ENCODE assay signal across 12 cellular contexts in genomic region chr11:123438191-123438627, GRCh38. TPM values are rescaled to one million over a fixed set of nuclear protein-coding genes. Genes with fewer than 3 reads are reported as not detected.
DNase-seq lines count a peak whose midpoint lies in the region; ATAC-seq and TF ChIP-seq lines count a peak whose summit lies in the region.
"Had no signal": no experiment of that assay in that cellular context is flagged by ENCODE, and none has a peak within 500 bp of the region (broad histone marks: within the 10 kb centered on the region; RNA-seq: fewer than 3 reads in every experiment).

No MANE protein-coding gene starts in this region.

- CTCF ChIA-PET in BJ (lab: Yijun Ruan, JAX), result interaction anchor here (1.2 to 1.3 kb wide), 3 partner anchors 26 to 31 kb away, joined by 3 to 5 read pairs (median 4); no protein-coding TSS in a partner anchor
- CTCF ChIA-PET in activated CD8-positive, alpha-beta T cell treated with anti-CD3 and anti-CD28 coated beads for 36 hours (lab: Charles Lee), result interaction anchor here (1.1 to 3.7 kb wide), 6 partner anchors 13 to 142 kb away, joined by 3 to 16 read pairs (median 4); no protein-coding TSS in a partner anchor

- peak overlapping the region in 2 of 3 experiments; percentile 5 to 82; a peak in 4 of 7 replicates for H3K27ac Mint-ChIP-seq in H9
- peak overlapping the region; percentile 77 for H3K27ac Mint-ChIP-seq in activated CD8-positive, alpha-beta T cell treated with anti-CD3 and anti-CD28 coated beads for 36 hours

- no peak overlapping the region for H3K14ac ChIP-seq in H9 (ENCODE audit: insufficient read depth, low read length)

- H3K79me2 ChIP-seq in H9 (ENCODE audit: insufficient read depth, low read length), result no peaks in the 10 kb centered on the region

- intact Hi-C loops in activated CD8-positive, alpha-beta T cell treated with anti-CD3 and anti-CD28 coated beads for 36 hours (cut with micrococcal nuclease), result no loop called here

- H2BK15ac ChIP-seq in H9 (ENCODE audit: low read depth, low read length), result no peak overlapping the region

- no peak overlapping the region for H3K23ac ChIP-seq in H9 (ENCODE audit: insufficient read length, low read depth, low read length)

- no peak overlapping the region for H2BK12ac ChIP-seq in H9 (ENCODE audit: insufficient read length, low read depth, low read length)

- H3K4ac ChIP-seq in H9 (ENCODE audit: low read depth, low read length), result no peak overlapping the region

- H3K9me3 Mint-ChIP-seq in H9, result peaks cover 7 to 15% of the 10 kb centered on the region in 2 experiments
- no peaks in the 10 kb centered on the region for H3K9me3 Mint-ChIP-seq in activated CD8-positive, alpha-beta T cell treated with anti-CD3 and anti-CD28 coated beads for 36 hours

- no peaks in the 10 kb centered on the region for H4K20me1 ChIP-seq in H9 (ENCODE audit: control insufficient read depth, insufficient read depth, insufficient read length)

- H3K9ac ChIP-seq in H9 (ENCODE audit: extremely low read depth, insufficient read length, low read length), result no peak overlapping the region

- H3K18ac ChIP-seq in H9 (ENCODE audit: insufficient read length, low read depth, low read length), result no peak overlapping the region

- ATAC-seq in activated CD8-positive, alpha-beta T cell treated with anti-CD3 and anti-CD28 coated beads for 36 hours, result peak; percentile 9
- ATAC-seq in HG02798 (IDR thresholded peaks at IDR 0.05; ENCODE audit: poor library complexity, unreplicated experiment), result no peak
- ATAC-seq: gastroesophageal sphincter, right cardiac atrium had no signal

- TF ChIP-seq CTCF in BJ (IDR thresholded peaks at IDR 0.05; ENCODE audit: insufficient read depth, low read depth, low read length) (no peak), H9 (conservative IDR thresholded peaks at IDR 0.05) (no peak)
- TF ChIP-seq CTCF in activated CD8-positive, alpha-beta T cell treated with anti-CD3 and anti-CD28 coated beads for 36 hours (IDR thresholded peaks at IDR 0.05), result no peak

- peaks cover 6% of the 10 kb centered on the region; the same call in 1 of the 2 replicates for H3K4me1 ChIP-seq in H9 (ENCODE audit: insufficient read depth, low read length)
- H3K4me1 ChIP-seq: gastroesophageal sphincter had no signal

- H3K36me3 ChIP-seq in BJ (ENCODE audit: control insufficient read depth, insufficient read depth, low read length), result no peaks in the 10 kb centered on the region
- H3K36me3 ChIP-seq: gastroesophageal sphincter had no signal

- no peak overlapping the region for H3K4me3 ChIP-seq in BJ (ENCODE audit: low read depth, low read length)
- H3K4me3 ChIP-seq: gastroesophageal sphincter had no signal

- no peak overlapping the region for H4K91ac ChIP-seq in H9 (ENCODE audit: insufficient read length, low read depth, low read length)

- no peak overlapping the region for H2BK5ac ChIP-seq in H9 (ENCODE audit: insufficient read length, low read length)

- H3K79me1 ChIP-seq in H9 (ENCODE audit: insufficient read depth, low read depth, low read length, poor library complexity, severe bottlenecking), result no peaks in the 10 kb centered on the region

- H3K36me3 Mint-ChIP-seq in H9 (ENCODE audit: insufficient read depth in 1 of 3, low read depth in 3 of 3), result peaks cover 32 to 47% (median 47%) of the 10 kb centered on the region in 3 experiments
- peaks cover 14% of the 10 kb centered on the region for H3K36me3 Mint-ChIP-seq in activated CD8-positive, alpha-beta T cell treated with anti-CD3 and anti-CD28 coated beads for 36 hours (ENCODE audit: low read depth)

- no peaks in the 10 kb centered on the region; the same call in 1 of the 2 replicates for H3K27me3 Mint-ChIP-seq in H9 (ENCODE audit: low read depth)
- H3K27me3 Mint-ChIP-seq in activated CD8-positive, alpha-beta T cell treated with anti-CD3 and anti-CD28 coated beads for 36 hours, result no peaks in the 10 kb centered on the region

- no peak overlapping the region for H3K56ac ChIP-seq in H9 (ENCODE audit: insufficient read length, low read depth, low read length)

- POLR2A ChIA-PET in BJ (lab: Charles Lee), result no interaction called here
- POLR2A ChIA-PET in activated CD8-positive, alpha-beta T cell treated with anti-CD3 and anti-CD28 coated beads for 36 hours (lab: Charles Lee), result interaction anchor here (1.0 kb wide), 1 partner anchor 56 kb away, joined by 3 read pairs; no protein-coding TSS in a partner anchor

- H3K27me3 ChIP-seq in BJ (ENCODE audit: control insufficient read depth, insufficient read depth, low read length), result no peaks in the 10 kb centered on the region
- H3K27me3 ChIP-seq in H9 (ENCODE audit: insufficient read depth, low read length), result no peaks in the 10 kb centered on the region
- H3K27me3 ChIP-seq: gastroesophageal sphincter had no signal

- H3K27ac ChIP-seq in H9 (ENCODE audit: insufficient read length, low read depth, low read length), result no peak overlapping the region
- H3K27ac ChIP-seq: gastroesophageal sphincter had no signal

- DNase-seq in BJ (ENCODE audit: low read depth) (peak; percentile 22), H9 (peak; percentile 47), islet precursor cell (peak; percentile 96), NCI-H510A (lab: John Stamatoyannopoulos, UW) (no peak), NCI-H2196 (lab: John Stamatoyannopoulos, UW; ENCODE audit: unreplicated experiment) (no peak), DMS 273 treated with DMSO at 0.1 percent for 48 hours (lab: John Stamatoyannopoulos, UW) (no peak)
- no peak for DNase-seq in activated CD8-positive, alpha-beta T cell treated with anti-CD3 and anti-CD28 coated beads for 36 hours
- DNase-seq: activated T-cell treated with anti-CD3 and anti-CD28 coated beads, Interleukin-2, amount 50 U/mL, for 48 hours; NCI-H345; right cardiac atrium had no signal

- no peaks in the 10 kb centered on the region for H3K9me3 ChIP-seq in H9 (ENCODE audit: control insufficient read depth, low read depth, low read length)
- H3K9me3 ChIP-seq: gastroesophageal sphincter had no signal

- H4K8ac ChIP-seq in H9 (replicated peaks; ENCODE audit: insufficient read length, low read depth, low read length), result no peak overlapping the region

- no peak overlapping the region; a peak in 1 of 5 replicates for H3K4me3 Mint-ChIP-seq in H9
- no peak overlapping the region for H3K4me3 Mint-ChIP-seq in activated CD8-positive, alpha-beta T cell treated with anti-CD3 and anti-CD28 coated beads for 36 hours

- H2AFZ ChIP-seq in H9 (ENCODE audit: low read length), result no peak overlapping the region

- no peaks in the 10 kb centered on the region for H3K23me2 ChIP-seq in H9 (ENCODE audit: insufficient read length, low read depth, low read length, poor library complexity, severe bottlenecking)

- H3T11ph ChIP-seq in H9 (ENCODE audit: low read length), result no peak overlapping the region

- peaks cover 54 to 55% of the 10 kb centered on the region in 2 experiments for H3K4me1 Mint-ChIP-seq in H9
- peaks cover 44% of the 10 kb centered on the region for H3K4me1 Mint-ChIP-seq in activated CD8-positive, alpha-beta T cell treated with anti-CD3 and anti-CD28 coated beads for 36 hours (ENCODE audit: low read depth)

- no peak overlapping the region for H4K5ac ChIP-seq in H9 (ENCODE audit: insufficient read length, low read depth, low read length)

- no peak overlapping the region for H2AK5ac ChIP-seq in H9 (ENCODE audit: insufficient read length, low read length)

- WGBS in H9 (ENCODE audit: extremely low coverage, insufficient read length, low lambda C conversion rate), result no CpG with 5 or more reads among the region's 7 CpGs

- H3K4me2 ChIP-seq in H9 (ENCODE audit: insufficient read depth, insufficient read length, low read length), result no peak overlapping the region

- H2BK120ac ChIP-seq in H9 (ENCODE audit: low read depth, low read length, poor library complexity, severe bottlenecking), result no peak overlapping the region

- no peak overlapping the region for H2BK20ac ChIP-seq in H9 (ENCODE audit: low read depth, low read length, poor library complexity, severe bottlenecking)

RNA-seq across cellular contexts. Expression of gene GRAMD1B, which starts 8.1 kb away (rescaled TPM):
- polyA plus RNA-seq in BJ (2011; rRNA removed), result 8.7 and 11.7 TPM in 2 replicates
- polyA minus RNA-seq in BJ (2011; rRNA and poly(A)+ RNA removed), result 9.3 and 12.1 TPM in 2 replicates
- 24.7 and 25.9 TPM in 2 replicates for total RNA-seq in H9 (2021)
- 10 to 100 TPM; 15.4 to 16.2 TPM for total RNA-seq in activated CD8-positive, alpha-beta T cell treated with anti-CD3 and anti-CD28 coated beads for 36 hours

Comparison
In these comparisons a context has a peak if more than half of its experiments do, and no peak if none do; other contexts are left out.
1. DNase-seq: peak in BJ (single experiment), H9 (single experiment) and islet precursor cell (single experiment); none in activated CD8-positive, alpha-beta T cell treated with anti-CD3 and anti-CD28 coated beads for 36 hours (single experiment), NCI-H510A (single experiment), NCI-H2196 (single experiment) and DMS 273 treated with DMSO at 0.1 percent for 48 hours (single experiment).